12 cellular contexts compared by ENCODE assay signal in the genomic region with DNA sequence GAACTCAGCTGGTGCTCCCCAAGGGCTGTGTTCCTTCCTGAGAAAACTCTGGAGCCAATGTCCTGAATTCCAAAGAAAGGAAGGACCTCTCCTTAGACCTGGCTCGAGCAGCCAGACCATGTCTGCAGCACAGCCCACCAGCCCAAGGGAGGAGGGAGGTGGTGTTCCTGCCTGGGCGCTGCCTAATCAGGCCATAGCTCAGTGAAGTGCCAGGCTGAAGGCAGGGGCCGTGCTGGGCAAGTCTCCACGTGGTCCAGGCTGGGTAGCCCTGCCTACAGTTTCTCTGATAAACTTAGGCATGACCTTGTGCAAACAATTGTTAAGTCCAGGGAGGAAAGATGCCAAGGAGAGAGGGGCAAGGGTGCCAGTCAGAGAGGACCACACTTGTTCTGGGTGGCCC.
A peak's percentile ranks its signal among the peaks of the same experiment; 100 is the strongest.
DNase-seq lines count a peak whose midpoint lies in the region; FAIRE-seq and TF ChIP-seq lines count a peak whose summit lies in the region.
"Had no signal": no experiment of that assay in that cellular context is flagged by ENCODE, and none has a peak within 500 bp of the region (broad histone marks: within the 10 kb centered on the region; RNA-seq: fewer than 3 reads in every experiment).

No MANE protein-coding gene starts in this region.

- H3K27me3 Mint-ChIP-seq in nephron progenitor cell (ENCODE audit: low read depth, poor library complexity) = peaks cover 7% of the 10 kb centered on the region

- H3K4me3 Mint-ChIP-seq in nephron progenitor cell = no peak overlapping the region

- H3K4me1 Mint-ChIP-seq in nephron progenitor cell = peaks cover 48% of the 10 kb centered on the region

- H3K27ac ChIP-seq in ACC112 (ENCODE audit: low read depth, low read length) (peak overlapping the region; percentile 47; the same call in 1 of the 2 replicates), Peyer's patch (peak overlapping the region; percentile 60 to 86 (median 72)), esophagus muscularis mucosa (replicated peaks in 1 of 4) (peak overlapping the region; percentile 30 to 55 (median 50))

- no peaks in the 10 kb centered on the region for H3K36me3 Mint-ChIP-seq in nephron progenitor cell (ENCODE audit: low read depth)

- 24% methylated on average over 2 of the region's 4 CpGs for WGBS in esophagus muscularis mucosa

- intact Hi-C loops in esophagus muscularis mucosa (cut with DNase I) = no loop called here

- H3K27me3 ChIP-seq in ACC112 (ENCODE audit: insufficient read depth, low read length) = no peaks in the 10 kb centered on the region
- no peaks in the 10 kb centered on the region for H3K27me3 ChIP-seq in Peyer's patch
- no peaks in the 10 kb centered on the region for H3K27me3 ChIP-seq in esophagus muscularis mucosa
- H3K27me3 ChIP-seq in BE2C = no peaks in the 10 kb centered on the region
- no peaks in the 10 kb centered on the region for H3K27me3 ChIP-seq in MG63

- no peak for TF ChIP-seq EP300 in esophagus muscularis mucosa (IDR thresholded peaks at IDR 0.05)

- no peak for TF ChIP-seq CTCF in Peyer's patch (IDR thresholded peaks at IDR 0.05)
- TF ChIP-seq CTCF in esophagus muscularis mucosa (IDR thresholded peaks at IDR 0.05) = no peak
- no peak for TF ChIP-seq CTCF in nephron progenitor cell (IDR thresholded peaks at IDR 0.05)
- no peak for TF ChIP-seq CTCF in BE2C (IDR thresholded peaks at IDR 0.05; ENCODE audit: low read depth, low read length)

- no peak overlapping the region for H2AFZ ChIP-seq in ACC112 (ENCODE audit: low read length, unreplicated experiment)

- H3K4me1 ChIP-seq in ACC112 (ENCODE audit: control insufficient read depth, insufficient read depth, low read length, unreplicated experiment) (peaks cover 30% of the 10 kb centered on the region), Peyer's patch (peaks cover 11 to 67% (median 19%) of the 10 kb centered on the region in 4 donors), esophagus muscularis mucosa (peaks cover 67 to 79% (median 74%) of the 10 kb centered on the region in 4 donors), BE2C (no peaks in the 10 kb centered on the region)

- H3K36me3 ChIP-seq in ACC112 (ENCODE audit: insufficient read depth, low read length) = no peaks in the 10 kb centered on the region
- H3K36me3 ChIP-seq in Peyer's patch = no peaks in the 10 kb centered on the region
- no peaks in the 10 kb centered on the region for H3K36me3 ChIP-seq in esophagus muscularis mucosa
- H3K36me3 ChIP-seq in BE2C = no peaks in the 10 kb centered on the region
- no peaks in the 10 kb centered on the region for H3K36me3 ChIP-seq in MG63

- peaks cover 88% of the 10 kb centered on the region for H3K79me2 ChIP-seq in ACC112 (ENCODE audit: control insufficient read depth, insufficient read depth, low read length, unreplicated experiment)

- DNase-seq in Peyer's patch (no peak), esophagus muscularis mucosa (ENCODE audit: extremely low spot score) (no peak), nephron progenitor cell (no peak), BE2C (no peak), islet precursor cell (no peak), MG63 (no peak), urothelium cell line (ENCODE audit: low spot score) (no peak)
- DNase-seq: Caco-2, KBM-7, NCI-H524 had no signal

- no peak for TF ChIP-seq POLR2A in Peyer's patch (IDR thresholded peaks at IDR 0.05)
- TF ChIP-seq POLR2A in esophagus muscularis mucosa (IDR thresholded peaks at IDR 0.05; ENCODE audit: low read depth) = no peak

- H3K9me3 ChIP-seq in Peyer's patch (no peaks in the 10 kb centered on the region), esophagus muscularis mucosa (no peaks in the 10 kb centered on the region), BE2C (no peaks in the 10 kb centered on the region), MG63 (no peaks in the 10 kb centered on the region)
- H3K9me3 ChIP-seq: Caco-2 had no signal

- H3K4me3 ChIP-seq in ACC112 (ENCODE audit: low read depth, low read length) (no peak overlapping the region), Peyer's patch (no peak overlapping the region), esophagus muscularis mucosa (no peak overlapping the region), BE2C (ENCODE audit: low read depth, low read length) (no peak overlapping the region), MG63 (no peak overlapping the region)

- peak overlapping the region; percentile 89 for H3K27ac Mint-ChIP-seq in nephron progenitor cell

- no peak for FAIRE-seq in urothelium cell line (lab: Jason Lieb, UNC)
- FAIRE-seq: TTC549 had no signal

- no peaks in the 10 kb centered on the region for H3K9me3 Mint-ChIP-seq in nephron progenitor cell
